8 cellular contexts compared by ENCODE assay signal in genomic region chr20:51800132-51800721, GRCh38. TPM values are rescaled to one million over a fixed set of nuclear protein-coding genes. Genes with fewer than 3 reads are reported as not detected.
A peak's percentile ranks its signal among the peaks of the same experiment; 100 is the strongest.
DNase-seq lines count a peak whose midpoint lies in the region; ATAC-seq, FAIRE-seq and TF ChIP-seq lines count a peak whose summit lies in the region.

No MANE protein-coding gene starts in this region.

- TF ChIP-seq CTCF in VCaP (conservative IDR thresholded peaks at IDR 0.05) (peak; percentile 99), bronchial epithelial cell (IDR thresholded peaks at IDR 0.05; ENCODE audit: insufficient read depth, low read length, severe bottlenecking) (peak; percentile 98)

- intact Hi-C loops in left colon (cut with DNase I, micrococcal nuclease), result no loop called here

- no peak for FAIRE-seq in bronchial epithelial cell (lab: Jason Lieb, UNC)

- peak; percentile 12 for DNase-seq in GDM1 (lab: John Stamatoyannopoulos, UW)
- DNase-seq in NCI-H1048 (lab: John Stamatoyannopoulos, UW), result peak; percentile 21
- DNase-seq in bronchial epithelial cell (ENCODE audit: low read depth), result peak; percentile 26
- DNase-seq in left colon, result peak; percentile 41 to 74
- peak; percentile 49 for DNase-seq in stimulated activated CD4-positive, alpha-beta T cell treated with anti-CD3 and anti-CD28 coated beads, Interleukin-4, amount 100 ng/mL, for 24 hours

- peak overlapping the region; percentile 85 for H3K27ac ChIP-seq in VCaP

- peak overlapping the region; percentile 20 for H3K4me3 ChIP-seq in bronchial epithelial cell (ENCODE audit: low read depth, low read length)

- H3K36me3 ChIP-seq in bronchial epithelial cell (ENCODE audit: control insufficient read depth, insufficient read depth, low read length), result no peaks in the 10 kb centered on the region

- ATAC-seq in left colon (peak; percentile 88), HG03354 (IDR thresholded peaks at IDR 0.05; ENCODE audit: poor library complexity, severe bottlenecking, unreplicated experiment) (no peak), GM21529 (IDR thresholded peaks at IDR 0.05; ENCODE audit: unreplicated experiment) (no peak)

- H3K27me3 ChIP-seq in bronchial epithelial cell (ENCODE audit: control insufficient read depth, insufficient read depth, low read length), result peaks cover 22% of the 10 kb centered on the region

RNA-seq across cellular contexts. Expression of gene SALL4, which starts 2.1 kb away (rescaled TPM):
- total RNA-seq in bronchial epithelial cell (0.13 and 0.26 TPM in 2 replicates), left colon (under 1 TPM; 0.09 to 0.11 TPM)

RNA-seq across cellular contexts. Expression of gene ATP9A, which starts 32.0 kb away (rescaled TPM):
- total RNA-seq in bronchial epithelial cell (22.7 and 26.3 TPM in 2 replicates), left colon (10 to 100 TPM; 66.8 to 90.1 TPM)
